In the genomic region with DNA sequence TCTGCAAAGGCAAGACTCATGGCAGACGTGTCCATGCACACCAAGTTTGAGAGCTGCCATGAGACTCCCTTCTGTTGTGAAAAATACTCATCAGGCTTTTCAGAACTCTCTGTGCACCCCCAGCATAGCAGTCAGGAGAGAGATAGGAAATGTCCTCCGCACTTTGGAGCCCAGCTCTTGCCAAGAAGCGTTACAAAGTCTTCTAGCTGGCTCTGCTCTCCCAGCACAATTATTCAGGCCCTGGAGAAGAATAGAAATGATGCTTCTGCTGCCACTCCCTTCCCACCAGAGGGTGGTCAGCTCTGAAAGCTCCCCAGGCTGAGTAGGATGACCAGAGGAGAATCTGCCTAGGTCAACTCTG, we compare ENCODE assay signal across 23 cellular contexts.
DNase-seq lines count a peak whose midpoint lies in the region; ATAC-seq and TF ChIP-seq lines count a peak whose summit lies in the region.
"Had no signal": no experiment of that assay in that cellular context is flagged by ENCODE, and none has a peak within 500 bp of the region (broad histone marks: within the 10 kb centered on the region; RNA-seq: fewer than 3 reads in every experiment).

No MANE protein-coding gene starts in this region.

- TF ChIP-seq EP300 in esophagus muscularis mucosa (IDR thresholded peaks at IDR 0.05), result no peak

- DNase-seq in EL (peak; percentile 75), SJSA1 (ENCODE audit: low read depth in 1 of 2, low spot score in 2 of 2) (no peak), esophagus muscularis mucosa (ENCODE audit: extremely low spot score) (peak; percentile 87), osteoblast (ENCODE audit: insufficient read length, low spot score, missing footprints) (no peak), SW 1271 (lab: John Stamatoyannopoulos, UW) (no peak), middle frontal gyrus (ENCODE audit: extremely low spot score, low spot score) (no peak)
- DNase-seq in activated T-cell treated with anti-CD3 and anti-CD28 coated beads, Interleukin-2, amount 50 U/mL, for 72 hours, result no peak
- DNase-seq: activated CD4-positive, alpha-beta memory T cell treated with anti-CD3 and anti-CD28 coated beads for 36 hours; activated effector memory CD4-positive, alpha-beta T cell treated with anti-CD3 and anti-CD28 coated beads, Interleukin-2, amount 50 U/mL, for 16 hours; activated naive CD8-positive, alpha-beta T cell treated with anti-CD3 and anti-CD28 coated beads, Interleukin-2, amount 10 ng/mL, durations not matched to agents 7 days and 5 days; CD4-positive, alpha-beta T cell; effector CD8-positive, alpha-beta T cell; erythroblast; islet precursor cell; lower lobe of right lung; NCI-H1694; NCI-H69; right lobe of liver; transverse colon had no signal

- H3K9me3 Mint-ChIP-seq in activated T-cell treated with anti-CD3 and anti-CD28 coated beads, Interleukin-2, amount 50 U/mL, for 72 hours, result peaks cover 0 to 4% of the 10 kb centered on the region in 2 donors
- H3K9me3 Mint-ChIP-seq: activated CD4-positive, alpha-beta memory T cell treated with anti-CD3 and anti-CD28 coated beads for 36 hours; activated naive CD8-positive, alpha-beta T cell treated with anti-CD3 and anti-CD28 coated beads, Interleukin-2, amount 10 ng/mL, durations not matched to agents 7 days and 5 days; brain; CD4-positive, alpha-beta T cell had no signal

- ATAC-seq in HG03196 (IDR thresholded peaks at IDR 0.05; ENCODE audit: unreplicated experiment), result no peak
- ATAC-seq in activated T-cell treated with anti-CD3 and anti-CD28 coated beads, Interleukin-2, amount 50 U/mL, for 72 hours (replicated peaks in 1 of 2), result no peak
- ATAC-seq: activated CD4-positive, CD25-positive, alpha-beta regulatory T cell treated with anti-CD3 and anti-CD28 coated beads, Interleukin-2, amount 50 U/mL, for 24 hours; lower lobe of right lung had no signal

- peaks cover 39% of the 10 kb centered on the region for H3K4me1 ChIP-seq in SJSA1 (replicated peaks)
- H3K4me1 ChIP-seq in esophagus muscularis mucosa, result no peaks in the 10 kb centered on the region
- peaks cover 37% of the 10 kb centered on the region for H3K4me1 ChIP-seq in osteoblast (ENCODE audit: insufficient read depth, low read length)
- H3K4me1 ChIP-seq: lower lobe of right lung, transverse colon had no signal

- intact Hi-C loops in esophagus muscularis mucosa (cut with DNase I), result no loop called here

- H3K36me3 ChIP-seq in SJSA1 (no peaks in the 10 kb centered on the region), esophagus muscularis mucosa (no peaks in the 10 kb centered on the region), osteoblast (ENCODE audit: insufficient read depth, low read length) (no peaks in the 10 kb centered on the region)
- H3K36me3 ChIP-seq: lower lobe of right lung, right lobe of liver, transverse colon had no signal

- H3K4me2 ChIP-seq in osteoblast (ENCODE audit: insufficient read depth, low read length), result peak overlapping the region; percentile 55
- H3K4me2 ChIP-seq: KMS-11 had no signal

- H3K27me3 ChIP-seq in SJSA1 (replicated peaks), result no peaks in the 10 kb centered on the region
- no peaks in the 10 kb centered on the region for H3K27me3 ChIP-seq in esophagus muscularis mucosa
- H3K27me3 ChIP-seq in osteoblast (ENCODE audit: insufficient read depth, low read length), result no peaks in the 10 kb centered on the region
- H3K27me3 ChIP-seq: right lobe of liver, transverse colon had no signal

- no peak for TF ChIP-seq POLR2A in esophagus muscularis mucosa (IDR thresholded peaks at IDR 0.05; ENCODE audit: low read depth)

- no peaks in the 10 kb centered on the region for H3K9me3 ChIP-seq in SJSA1 (replicated peaks)
- H3K9me3 ChIP-seq in esophagus muscularis mucosa, result no peaks in the 10 kb centered on the region
- no peaks in the 10 kb centered on the region for H3K9me3 ChIP-seq in osteoblast (ENCODE audit: low read depth, low read length)
- H3K9me3 ChIP-seq: lower lobe of right lung, right lobe of liver, transverse colon had no signal

- H3K27ac ChIP-seq in SJSA1 (peak overlapping the region; percentile 83), esophagus muscularis mucosa (replicated peaks in 1 of 4) (no peak overlapping the region), osteoblast (ENCODE audit: low read depth, low read length) (peak overlapping the region; percentile 65)
- H3K27ac ChIP-seq: KMS-11, lower lobe of right lung, right lobe of liver, transverse colon had no signal

- no peak for TF ChIP-seq CTCF in esophagus muscularis mucosa (IDR thresholded peaks at IDR 0.05)
- no peak for TF ChIP-seq CTCF in osteoblast (IDR thresholded peaks at IDR 0.05; ENCODE audit: extremely low read depth, low read depth, low read length)

- H3K4me3 ChIP-seq in SJSA1 (no peak overlapping the region), esophagus muscularis mucosa (no peak overlapping the region), osteoblast (ENCODE audit: insufficient read depth, low read length) (no peak overlapping the region)
- H3K4me3 ChIP-seq: lower lobe of right lung, right lobe of liver, transverse colon had no signal

- 74% methylated on average over 3 of the region's 3 CpGs for WGBS in esophagus muscularis mucosa

- no peaks in the 10 kb centered on the region for H3K79me2 ChIP-seq in osteoblast (ENCODE audit: insufficient read depth, low read length)

- H4K20me1 ChIP-seq in osteoblast (ENCODE audit: insufficient read depth, low read length), result no peaks in the 10 kb centered on the region

- no peak overlapping the region for H3K4me3 Mint-ChIP-seq in activated T-cell treated with anti-CD3 and anti-CD28 coated beads, Interleukin-2, amount 50 U/mL, for 72 hours
- H3K4me3 Mint-ChIP-seq: activated CD4-positive, alpha-beta memory T cell treated with anti-CD3 and anti-CD28 coated beads for 36 hours; activated naive CD8-positive, alpha-beta T cell treated with anti-CD3 and anti-CD28 coated beads, Interleukin-2, amount 10 ng/mL, durations not matched to agents 7 days and 5 days; brain; CD4-positive, alpha-beta T cell had no signal

- no peaks in the 10 kb centered on the region for H3K27me3 Mint-ChIP-seq in activated T-cell treated with anti-CD3 and anti-CD28 coated beads, Interleukin-2, amount 50 U/mL, for 72 hours (ENCODE audit: low read depth)
- H3K27me3 Mint-ChIP-seq: activated CD4-positive, alpha-beta memory T cell treated with anti-CD3 and anti-CD28 coated beads for 36 hours; activated naive CD8-positive, alpha-beta T cell treated with anti-CD3 and anti-CD28 coated beads, Interleukin-2, amount 10 ng/mL, durations not matched to agents 7 days and 5 days; CD4-positive, alpha-beta T cell had no signal

- no peak overlapping the region for H3K27ac Mint-ChIP-seq in activated T-cell treated with anti-CD3 and anti-CD28 coated beads, Interleukin-2, amount 50 U/mL, for 72 hours
- H3K27ac Mint-ChIP-seq: activated CD4-positive, alpha-beta memory T cell treated with anti-CD3 and anti-CD28 coated beads for 36 hours; activated naive CD8-positive, alpha-beta T cell treated with anti-CD3 and anti-CD28 coated beads, Interleukin-2, amount 10 ng/mL, durations not matched to agents 7 days and 5 days; brain; CD4-positive, alpha-beta T cell had no signal

- H3K36me3 Mint-ChIP-seq in activated T-cell treated with anti-CD3 and anti-CD28 coated beads, Interleukin-2, amount 50 U/mL, for 72 hours (ENCODE audit: insufficient read depth in 2 of 2), result peaks cover 3 to 4% of the 10 kb centered on the region in 2 donors
- H3K36me3 Mint-ChIP-seq: activated CD4-positive, alpha-beta memory T cell treated with anti-CD3 and anti-CD28 coated beads for 36 hours; brain had no signal

- H3K4me1 Mint-ChIP-seq in activated T-cell treated with anti-CD3 and anti-CD28 coated beads, Interleukin-2, amount 50 U/mL, for 72 hours (ENCODE audit: low read depth), result peaks cover 17% of the 10 kb centered on the region
- H3K4me1 Mint-ChIP-seq: activated naive CD8-positive, alpha-beta T cell treated with anti-CD3 and anti-CD28 coated beads, Interleukin-2, amount 10 ng/mL, durations not matched to agents 7 days and 5 days had no signal

- no peak overlapping the region for H2AFZ ChIP-seq in osteoblast (ENCODE audit: low read length)

Comparison
In these comparisons a context has a peak if more than half of its experiments do, and no peak if none do; other contexts are left out.
1. DNase-seq: peak in EL (single experiment) and esophagus muscularis mucosa (single experiment); none in SJSA1 (0 of 2), osteoblast (single experiment), SW 1271 (0 of 2), middle frontal gyrus (single experiment) and activated T-cell treated with anti-CD3 and anti-CD28 coated beads, Interleukin-2, amount 50 U/mL, for 72 hours (0 of 2).
2. H3K27ac ChIP-seq: peak in SJSA1 (single experiment) and osteoblast (single experiment); none in esophagus muscularis mucosa (0 of 4).